Comparison of ENCODE assay signal across 1 cellular context in the genomic region with DNA sequence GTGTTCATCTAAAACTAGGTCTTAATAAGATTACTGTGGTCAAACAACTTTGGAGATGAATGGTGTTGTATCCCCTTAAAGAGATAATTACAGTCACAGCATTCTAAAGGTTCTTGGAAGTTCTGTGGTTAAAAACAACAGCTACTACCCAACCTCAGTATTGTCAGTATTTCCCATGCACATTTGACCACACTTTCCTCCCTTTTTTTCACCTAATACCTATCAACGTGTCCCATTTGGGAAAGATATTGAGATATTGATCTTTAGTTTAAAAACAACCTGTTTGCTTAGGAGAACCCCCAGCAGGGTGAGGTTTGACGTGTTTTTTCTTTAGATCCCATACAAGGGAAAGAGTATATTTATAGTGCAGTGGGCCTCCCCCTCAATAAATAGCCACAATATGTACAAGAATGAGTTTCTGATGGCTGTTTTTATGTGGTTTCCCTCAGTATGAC.
TF ChIP-seq lines count a peak whose summit lies in the region.

No MANE protein-coding gene starts in this region.

TF ChIP-seq in GM12878, 131 proteins besides CTCF, POLR2A, EP300 and RAD21 (continued from another document and continues in another):
- TF ChIP-seq, protein P1, sequence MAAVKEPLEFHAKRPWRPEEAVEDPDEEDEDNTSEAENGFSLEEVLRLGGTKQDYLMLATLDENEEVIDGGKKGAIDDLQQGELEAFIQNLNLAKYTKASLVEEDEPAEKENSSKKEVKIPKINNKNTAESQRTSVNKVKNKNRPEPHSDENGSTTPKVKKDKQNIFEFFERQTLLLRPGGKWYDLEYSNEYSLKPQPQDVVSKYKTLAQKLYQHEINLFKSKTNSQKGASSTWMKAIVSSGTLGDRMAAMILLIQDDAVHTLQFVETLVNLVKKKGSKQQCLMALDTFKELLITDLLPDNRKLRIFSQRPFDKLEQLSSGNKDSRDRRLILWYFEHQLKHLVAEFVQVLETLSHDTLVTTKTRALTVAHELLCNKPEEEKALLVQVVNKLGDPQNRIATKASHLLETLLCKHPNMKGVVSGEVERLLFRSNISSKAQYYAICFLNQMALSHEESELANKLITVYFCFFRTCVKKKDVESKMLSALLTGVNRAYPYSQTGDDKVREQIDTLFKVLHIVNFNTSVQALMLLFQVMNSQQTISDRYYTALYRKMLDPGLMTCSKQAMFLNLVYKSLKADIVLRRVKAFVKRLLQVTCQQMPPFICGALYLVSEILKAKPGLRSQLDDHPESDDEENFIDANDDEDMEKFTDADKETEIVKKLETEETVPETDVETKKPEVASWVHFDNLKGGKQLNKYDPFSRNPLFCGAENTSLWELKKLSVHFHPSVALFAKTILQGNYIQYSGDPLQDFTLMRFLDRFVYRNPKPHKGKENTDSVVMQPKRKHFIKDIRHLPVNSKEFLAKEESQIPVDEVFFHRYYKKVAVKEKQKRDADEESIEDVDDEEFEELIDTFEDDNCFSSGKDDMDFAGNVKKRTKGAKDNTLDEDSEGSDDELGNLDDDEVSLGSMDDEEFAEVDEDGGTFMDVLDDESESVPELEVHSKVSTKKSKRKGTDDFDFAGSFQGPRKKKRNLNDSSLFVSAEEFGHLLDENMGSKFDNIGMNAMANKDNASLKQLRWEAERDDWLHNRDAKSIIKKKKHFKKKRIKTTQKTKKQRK (IDR thresholded peaks at IDR 0.05; ENCODE audit: low read depth, low read length) = no peak
- TF ChIP-seq DPF2 (IDR thresholded peaks at IDR 0.05) = peak; percentile 52; the same call in 1 of the 2 replicates
- no peak for TF ChIP-seq ZNF217 (IDR thresholded peaks at IDR 0.05)
- TF ChIP-seq HCFC1 (IDR thresholded peaks at IDR 0.05; ENCODE audit: low read length) = no peak
- TF ChIP-seq NR2C1 (IDR thresholded peaks at IDR 0.05) = no peak
- no peak for TF ChIP-seq BRCA1 (IDR thresholded peaks at IDR 0.05; ENCODE audit: low read depth, low read length)
- TF ChIP-seq ZNF384 (IDR thresholded peaks at IDR 0.05; ENCODE audit: borderline replicate concordance, low read depth, low read length) = no peak
- TF ChIP-seq MEF2B (IDR thresholded peaks at IDR 0.05; ENCODE audit: partially characterized antibody, poor library complexity, severe bottlenecking) = peak; percentile 78
- TF ChIP-seq ATF7 (IDR thresholded peaks at IDR 0.05; ENCODE audit: low read depth) = no peak
- TF ChIP-seq POLR2AphosphoS5 (IDR thresholded peaks at IDR 0.05; ENCODE audit: low read length) = no peak
- no peak for TF ChIP-seq PAX5 (IDR thresholded peaks at IDR 0.05; ENCODE audit: borderline replicate concordance, low read depth, low read length)
- TF ChIP-seq, protein P2, sequence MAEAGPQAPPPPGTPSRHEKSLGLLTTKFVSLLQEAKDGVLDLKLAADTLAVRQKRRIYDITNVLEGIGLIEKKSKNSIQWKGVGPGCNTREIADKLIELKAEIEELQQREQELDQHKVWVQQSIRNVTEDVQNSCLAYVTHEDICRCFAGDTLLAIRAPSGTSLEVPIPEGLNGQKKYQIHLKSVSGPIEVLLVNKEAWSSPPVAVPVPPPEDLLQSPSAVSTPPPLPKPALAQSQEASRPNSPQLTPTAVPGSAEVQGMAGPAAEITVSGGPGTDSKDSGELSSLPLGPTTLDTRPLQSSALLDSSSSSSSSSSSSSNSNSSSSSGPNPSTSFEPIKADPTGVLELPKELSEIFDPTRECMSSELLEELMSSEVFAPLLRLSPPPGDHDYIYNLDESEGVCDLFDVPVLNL (IDR thresholded peaks at IDR 0.05; ENCODE audit: low read depth, low read length) = no peak
- TF ChIP-seq, protein P3, sequence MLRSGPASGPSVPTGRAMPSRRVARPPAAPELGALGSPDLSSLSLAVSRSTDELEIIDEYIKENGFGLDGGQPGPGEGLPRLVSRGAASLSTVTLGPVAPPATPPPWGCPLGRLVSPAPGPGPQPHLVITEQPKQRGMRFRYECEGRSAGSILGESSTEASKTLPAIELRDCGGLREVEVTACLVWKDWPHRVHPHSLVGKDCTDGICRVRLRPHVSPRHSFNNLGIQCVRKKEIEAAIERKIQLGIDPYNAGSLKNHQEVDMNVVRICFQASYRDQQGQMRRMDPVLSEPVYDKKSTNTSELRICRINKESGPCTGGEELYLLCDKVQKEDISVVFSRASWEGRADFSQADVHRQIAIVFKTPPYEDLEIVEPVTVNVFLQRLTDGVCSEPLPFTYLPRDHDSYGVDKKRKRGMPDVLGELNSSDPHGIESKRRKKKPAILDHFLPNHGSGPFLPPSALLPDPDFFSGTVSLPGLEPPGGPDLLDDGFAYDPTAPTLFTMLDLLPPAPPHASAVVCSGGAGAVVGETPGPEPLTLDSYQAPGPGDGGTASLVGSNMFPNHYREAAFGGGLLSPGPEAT (IDR thresholded peaks at IDR 0.05; ENCODE audit: low read depth) = peak; percentile 62
- TF ChIP-seq YY1 (IDR thresholded peaks at IDR 0.05; ENCODE audit: low read depth, low read length) = no peak
- no peak for TF ChIP-seq RELA (IDR thresholded peaks at IDR 0.05; ENCODE audit: borderline replicate concordance, partially characterized antibody)
- TF ChIP-seq RBBP5 (conservative IDR thresholded peaks at IDR 0.05) = no peak
- TF ChIP-seq, protein P4, sequence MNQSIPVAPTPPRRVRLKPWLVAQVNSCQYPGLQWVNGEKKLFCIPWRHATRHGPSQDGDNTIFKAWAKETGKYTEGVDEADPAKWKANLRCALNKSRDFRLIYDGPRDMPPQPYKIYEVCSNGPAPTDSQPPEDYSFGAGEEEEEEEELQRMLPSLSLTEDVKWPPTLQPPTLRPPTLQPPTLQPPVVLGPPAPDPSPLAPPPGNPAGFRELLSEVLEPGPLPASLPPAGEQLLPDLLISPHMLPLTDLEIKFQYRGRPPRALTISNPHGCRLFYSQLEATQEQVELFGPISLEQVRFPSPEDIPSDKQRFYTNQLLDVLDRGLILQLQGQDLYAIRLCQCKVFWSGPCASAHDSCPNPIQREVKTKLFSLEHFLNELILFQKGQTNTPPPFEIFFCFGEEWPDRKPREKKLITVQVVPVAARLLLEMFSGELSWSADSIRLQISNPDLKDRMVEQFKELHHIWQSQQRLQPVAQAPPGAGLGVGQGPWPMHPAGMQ (IDR thresholded peaks at IDR 0.05; ENCODE audit: borderline replicate concordance) = no peak
- TF ChIP-seq TCF7 (IDR thresholded peaks at IDR 0.05; ENCODE audit: borderline replicate concordance) = peak; percentile 73; the same call in 1 of the 2 replicates
- no peak for TF ChIP-seq ZNF24 (IDR thresholded peaks at IDR 0.05)
- no peak for TF ChIP-seq NFYA (IDR thresholded peaks at IDR 0.05; ENCODE audit: borderline replicate concordance, low read depth, low read length)
- TF ChIP-seq, protein P5, sequence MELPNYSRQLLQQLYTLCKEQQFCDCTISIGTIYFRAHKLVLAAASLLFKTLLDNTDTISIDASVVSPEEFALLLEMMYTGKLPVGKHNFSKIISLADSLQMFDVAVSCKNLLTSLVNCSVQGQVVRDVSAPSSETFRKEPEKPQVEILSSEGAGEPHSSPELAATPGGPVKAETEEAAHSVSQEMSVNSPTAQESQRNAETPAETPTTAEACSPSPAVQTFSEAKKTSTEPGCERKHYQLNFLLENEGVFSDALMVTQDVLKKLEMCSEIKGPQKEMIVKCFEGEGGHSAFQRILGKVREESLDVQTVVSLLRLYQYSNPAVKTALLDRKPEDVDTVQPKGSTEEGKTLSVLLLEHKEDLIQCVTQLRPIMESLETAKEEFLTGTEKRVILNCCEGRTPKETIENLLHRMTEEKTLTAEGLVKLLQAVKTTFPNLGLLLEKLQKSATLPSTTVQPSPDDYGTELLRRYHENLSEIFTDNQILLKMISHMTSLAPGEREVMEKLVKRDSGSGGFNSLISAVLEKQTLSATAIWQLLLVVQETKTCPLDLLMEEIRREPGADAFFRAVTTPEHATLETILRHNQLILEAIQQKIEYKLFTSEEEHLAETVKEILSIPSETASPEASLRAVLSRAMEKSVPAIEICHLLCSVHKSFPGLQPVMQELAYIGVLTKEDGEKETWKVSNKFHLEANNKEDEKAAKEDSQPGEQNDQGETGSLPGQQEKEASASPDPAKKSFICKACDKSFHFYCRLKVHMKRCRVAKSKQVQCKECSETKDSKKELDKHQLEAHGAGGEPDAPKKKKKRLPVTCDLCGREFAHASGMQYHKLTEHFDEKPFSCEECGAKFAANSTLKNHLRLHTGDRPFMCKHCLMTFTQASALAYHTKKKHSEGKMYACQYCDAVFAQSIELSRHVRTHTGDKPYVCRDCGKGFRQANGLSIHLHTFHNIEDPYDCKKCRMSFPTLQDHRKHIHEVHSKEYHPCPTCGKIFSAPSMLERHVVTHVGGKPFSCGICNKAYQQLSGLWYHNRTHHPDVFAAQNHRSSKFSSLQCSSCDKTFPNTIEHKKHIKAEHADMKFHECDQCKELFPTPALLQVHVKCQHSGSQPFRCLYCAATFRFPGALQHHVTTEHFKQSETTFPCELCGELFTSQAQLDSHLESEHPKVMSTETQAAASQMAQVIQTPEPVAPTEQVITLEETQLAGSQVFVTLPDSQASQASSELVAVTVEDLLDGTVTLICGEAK (IDR thresholded peaks at IDR 0.05; ENCODE audit: borderline replicate concordance) = no peak
- TF ChIP-seq MEF2A (IDR thresholded peaks at IDR 0.05; ENCODE audit: insufficient read depth, low read depth, low read length) = peak; percentile 83; the same call in 1 of the 2 replicates
- TF ChIP-seq ESRRA (IDR thresholded peaks at IDR 0.05; ENCODE audit: low read length) = no peak
- TF ChIP-seq, protein P6, sequence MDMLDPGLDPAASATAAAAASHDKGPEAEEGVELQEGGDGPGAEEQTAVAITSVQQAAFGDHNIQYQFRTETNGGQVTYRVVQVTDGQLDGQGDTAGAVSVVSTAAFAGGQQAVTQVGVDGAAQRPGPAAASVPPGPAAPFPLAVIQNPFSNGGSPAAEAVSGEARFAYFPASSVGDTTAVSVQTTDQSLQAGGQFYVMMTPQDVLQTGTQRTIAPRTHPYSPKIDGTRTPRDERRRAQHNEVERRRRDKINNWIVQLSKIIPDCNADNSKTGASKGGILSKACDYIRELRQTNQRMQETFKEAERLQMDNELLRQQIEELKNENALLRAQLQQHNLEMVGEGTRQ (IDR thresholded peaks at IDR 0.05; ENCODE audit: borderline replicate concordance, low read depth, low read length) = no peak
- no peak for TF ChIP-seq BACH1 (IDR thresholded peaks at IDR 0.05; ENCODE audit: borderline replicate concordance)
- TF ChIP-seq, protein P7, sequence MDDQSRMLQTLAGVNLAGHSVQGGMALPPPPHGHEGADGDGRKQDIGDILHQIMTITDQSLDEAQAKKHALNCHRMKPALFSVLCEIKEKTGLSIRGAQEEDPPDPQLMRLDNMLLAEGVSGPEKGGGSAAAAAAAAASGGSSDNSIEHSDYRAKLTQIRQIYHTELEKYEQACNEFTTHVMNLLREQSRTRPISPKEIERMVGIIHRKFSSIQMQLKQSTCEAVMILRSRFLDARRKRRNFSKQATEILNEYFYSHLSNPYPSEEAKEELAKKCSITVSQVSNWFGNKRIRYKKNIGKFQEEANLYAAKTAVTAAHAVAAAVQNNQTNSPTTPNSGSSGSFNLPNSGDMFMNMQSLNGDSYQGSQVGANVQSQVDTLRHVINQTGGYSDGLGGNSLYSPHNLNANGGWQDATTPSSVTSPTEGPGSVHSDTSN (IDR thresholded peaks at IDR 0.05; ENCODE audit: insufficient replicate concordance, low read depth, low read length) = no peak
- TF ChIP-seq BCL11A (IDR thresholded peaks at IDR 0.05; ENCODE audit: low read depth, low read length) = peak; percentile 32
- TF ChIP-seq, protein P8, sequence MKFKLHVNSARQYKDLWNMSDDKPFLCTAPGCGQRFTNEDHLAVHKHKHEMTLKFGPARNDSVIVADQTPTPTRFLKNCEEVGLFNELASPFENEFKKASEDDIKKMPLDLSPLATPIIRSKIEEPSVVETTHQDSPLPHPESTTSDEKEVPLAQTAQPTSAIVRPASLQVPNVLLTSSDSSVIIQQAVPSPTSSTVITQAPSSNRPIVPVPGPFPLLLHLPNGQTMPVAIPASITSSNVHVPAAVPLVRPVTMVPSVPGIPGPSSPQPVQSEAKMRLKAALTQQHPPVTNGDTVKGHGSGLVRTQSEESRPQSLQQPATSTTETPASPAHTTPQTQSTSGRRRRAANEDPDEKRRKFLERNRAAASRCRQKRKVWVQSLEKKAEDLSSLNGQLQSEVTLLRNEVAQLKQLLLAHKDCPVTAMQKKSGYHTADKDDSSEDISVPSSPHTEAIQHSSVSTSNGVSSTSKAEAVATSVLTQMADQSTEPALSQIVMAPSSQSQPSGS (IDR thresholded peaks at IDR 0.05; ENCODE audit: low read length) = peak; percentile 47
- no peak for TF ChIP-seq NR2C2 (IDR thresholded peaks at IDR 0.05; ENCODE audit: borderline replicate concordance, control insufficient read depth, insufficient read length, low read depth)
- no peak for TF ChIP-seq SPI1 (IDR thresholded peaks at IDR 0.05; ENCODE audit: borderline replicate concordance, insufficient read depth, low read depth, low read length)
- TF ChIP-seq, protein P9, sequence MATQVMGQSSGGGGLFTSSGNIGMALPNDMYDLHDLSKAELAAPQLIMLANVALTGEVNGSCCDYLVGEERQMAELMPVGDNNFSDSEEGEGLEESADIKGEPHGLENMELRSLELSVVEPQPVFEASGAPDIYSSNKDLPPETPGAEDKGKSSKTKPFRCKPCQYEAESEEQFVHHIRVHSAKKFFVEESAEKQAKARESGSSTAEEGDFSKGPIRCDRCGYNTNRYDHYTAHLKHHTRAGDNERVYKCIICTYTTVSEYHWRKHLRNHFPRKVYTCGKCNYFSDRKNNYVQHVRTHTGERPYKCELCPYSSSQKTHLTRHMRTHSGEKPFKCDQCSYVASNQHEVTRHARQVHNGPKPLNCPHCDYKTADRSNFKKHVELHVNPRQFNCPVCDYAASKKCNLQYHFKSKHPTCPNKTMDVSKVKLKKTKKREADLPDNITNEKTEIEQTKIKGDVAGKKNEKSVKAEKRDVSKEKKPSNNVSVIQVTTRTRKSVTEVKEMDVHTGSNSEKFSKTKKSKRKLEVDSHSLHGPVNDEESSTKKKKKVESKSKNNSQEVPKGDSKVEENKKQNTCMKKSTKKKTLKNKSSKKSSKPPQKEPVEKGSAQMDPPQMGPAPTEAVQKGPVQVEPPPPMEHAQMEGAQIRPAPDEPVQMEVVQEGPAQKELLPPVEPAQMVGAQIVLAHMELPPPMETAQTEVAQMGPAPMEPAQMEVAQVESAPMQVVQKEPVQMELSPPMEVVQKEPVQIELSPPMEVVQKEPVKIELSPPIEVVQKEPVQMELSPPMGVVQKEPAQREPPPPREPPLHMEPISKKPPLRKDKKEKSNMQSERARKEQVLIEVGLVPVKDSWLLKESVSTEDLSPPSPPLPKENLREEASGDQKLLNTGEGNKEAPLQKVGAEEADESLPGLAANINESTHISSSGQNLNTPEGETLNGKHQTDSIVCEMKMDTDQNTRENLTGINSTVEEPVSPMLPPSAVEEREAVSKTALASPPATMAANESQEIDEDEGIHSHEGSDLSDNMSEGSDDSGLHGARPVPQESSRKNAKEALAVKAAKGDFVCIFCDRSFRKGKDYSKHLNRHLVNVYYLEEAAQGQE (IDR thresholded peaks at IDR 0.05; ENCODE audit: low read depth, low read length) = no peak
- no peak for TF ChIP-seq HDAC6 (IDR thresholded peaks at IDR 0.05; ENCODE audit: unreplicated experiment)
